Comparison of ENCODE assay signal across 12 cellular contexts in the genomic region with DNA sequence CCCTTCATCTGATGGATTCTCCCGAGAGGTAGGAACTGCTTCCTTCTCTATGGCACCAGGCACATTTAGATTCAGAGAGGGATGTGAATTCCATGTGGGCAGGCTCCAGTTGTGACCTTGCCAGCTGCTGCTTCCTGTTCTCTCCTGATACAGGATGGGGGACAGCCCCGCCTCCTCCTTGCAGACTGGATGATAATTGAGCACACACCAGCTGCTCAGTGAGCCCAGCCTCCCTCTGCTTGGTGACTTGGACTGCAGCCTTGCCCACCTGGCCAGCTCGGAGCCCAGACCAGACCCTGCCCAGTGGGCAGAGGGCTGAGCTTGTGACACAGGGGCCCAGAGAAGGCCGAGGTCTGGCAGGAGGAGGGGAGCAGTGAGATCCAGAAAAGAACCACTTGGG.
DNase-seq lines count a peak whose midpoint lies in the region; ATAC-seq, FAIRE-seq and TF ChIP-seq lines count a peak whose summit lies in the region.
"Had no signal": no experiment of that assay in that cellular context is flagged by ENCODE, and none has a peak within 500 bp of the region (broad histone marks: within the 10 kb centered on the region; RNA-seq: fewer than 3 reads in every experiment).

No MANE protein-coding gene starts in this region.

- H3K9ac ChIP-seq in endothelial cell of umbilical vein (replicated peaks; ENCODE audit: extremely low read depth, insufficient read depth, low read length) = no peak overlapping the region

- H3K27ac Mint-ChIP-seq in activated CD4-positive, alpha-beta memory T cell treated with anti-CD3 and anti-CD28 coated beads, Interleukin-2, amount 10 ng/mL, durations not matched to agents 7 days and 5 days = no peak overlapping the region
- H3K27ac Mint-ChIP-seq in activated CD4-positive, alpha-beta memory T cell treated with anti-CD3 and anti-CD28 coated beads for 36 hours = no peak overlapping the region
- H3K27ac Mint-ChIP-seq in MCF 10A (ENCODE audit: low read depth, unreplicated experiment) = no peak overlapping the region
- H3K27ac Mint-ChIP-seq in stimulated activated naive CD8-positive, alpha-beta T cell treated with anti-CD3 and anti-CD28 coated beads, Interleukin-15, amount 100 ng/mL, for 72 hours = no peak overlapping the region
- H3K27ac Mint-ChIP-seq: activated T-helper 1 cell treated with anti-CD3 and anti-CD28 coated beads, Interleukin-12 subunit alpha, Interleukin-12 subunit beta, Interleukin-2, Interleukin-4 antibody, amounts not matched to agents 30 ng/mL and 10 ng/mL and 1 ng/mL, durations not matched to agents 14 hours and 24 hours and 36 hours; natural killer cell; T-cell had no signal

- POLR2A ChIA-PET in activated CD4-positive, alpha-beta memory T cell treated with anti-CD3 and anti-CD28 coated beads, Interleukin-2, amount 10 ng/mL, durations not matched to agents 7 days and 5 days (lab: Charles Lee) = no interaction called here
- POLR2A ChIA-PET in activated CD4-positive, alpha-beta memory T cell treated with anti-CD3 and anti-CD28 coated beads for 36 hours (lab: Charles Lee) = no interaction called here
- POLR2A ChIA-PET in endothelial cell of umbilical vein (lab: Charles Lee) (no interaction called here), MCF 10A (lab: Yijun Ruan, JAX) (no interaction called here)

- BruUV-seq in endothelial cell of umbilical vein (replicated peaks; lab: Mats Ljungman, UMichigan) (no TSS peak), MCF 10A (replicated peaks; lab: Mats Ljungman, UMichigan) (no TSS peak)

- H3K27ac ChIP-seq in endothelial cell of umbilical vein (ENCODE audit: insufficient read depth, low read depth, low read length) = no peak overlapping the region

- peaks cover 6% of the 10 kb centered on the region for H3K27me3 Mint-ChIP-seq in activated CD4-positive, alpha-beta memory T cell treated with anti-CD3 and anti-CD28 coated beads, Interleukin-2, amount 10 ng/mL, durations not matched to agents 7 days and 5 days
- H3K27me3 Mint-ChIP-seq in activated CD4-positive, alpha-beta memory T cell treated with anti-CD3 and anti-CD28 coated beads for 36 hours = no peaks in the 10 kb centered on the region
- H3K27me3 Mint-ChIP-seq in MCF 10A (ENCODE audit: insufficient read depth, unreplicated experiment) = peaks cover 16% of the 10 kb centered on the region
- no peaks in the 10 kb centered on the region for H3K27me3 Mint-ChIP-seq in stimulated activated naive CD8-positive, alpha-beta T cell treated with anti-CD3 and anti-CD28 coated beads, Interleukin-15, amount 100 ng/mL, for 72 hours

- TF ChIP-seq POLR2A in endothelial cell of umbilical vein (IDR thresholded peaks at IDR 0.05; ENCODE audit: low read depth, low read length) = no peak

- CTCF ChIA-PET in activated CD4-positive, alpha-beta memory T cell treated with anti-CD3 and anti-CD28 coated beads, Interleukin-2, amount 10 ng/mL, durations not matched to agents 7 days and 5 days (lab: Charles Lee) = no interaction called here
- CTCF ChIA-PET in activated CD4-positive, alpha-beta memory T cell treated with anti-CD3 and anti-CD28 coated beads for 36 hours (lab: Charles Lee) = no interaction called here
- CTCF ChIA-PET in endothelial cell of umbilical vein (lab: Charles Lee) = interaction anchor here (1.3 to 1.9 kb wide), 2 partner anchors 11 to 87 kb away, joined by 3 to 7 read pairs; no protein-coding TSS in a partner anchor
- CTCF ChIA-PET in MCF 10A (lab: Yijun Ruan, JAX) = interaction anchor here (1.1 to 1.2 kb wide), 2 partner anchors 11 to 71 kb away, joined by 3 to 4 read pairs; no protein-coding TSS in a partner anchor

- peak; percentile 59 for FAIRE-seq in endothelial cell of umbilical vein (lab: Jason Lieb, UNC)

- no peaks in the 10 kb centered on the region for H3K79me2 ChIP-seq in endothelial cell of umbilical vein (ENCODE audit: control insufficient read depth, insufficient read depth, low read length)

- H3K9me1 ChIP-seq in endothelial cell of umbilical vein (replicated peaks; ENCODE audit: control insufficient read depth, extremely low read depth, insufficient read depth, low read length) = no peaks in the 10 kb centered on the region

- no peaks in the 10 kb centered on the region for H3K9me3 Mint-ChIP-seq in activated CD4-positive, alpha-beta memory T cell treated with anti-CD3 and anti-CD28 coated beads, Interleukin-2, amount 10 ng/mL, durations not matched to agents 7 days and 5 days
- H3K9me3 Mint-ChIP-seq in activated CD4-positive, alpha-beta memory T cell treated with anti-CD3 and anti-CD28 coated beads for 36 hours = no peaks in the 10 kb centered on the region
- no peaks in the 10 kb centered on the region for H3K9me3 Mint-ChIP-seq in MCF 10A (ENCODE audit: unreplicated experiment)
- no peaks in the 10 kb centered on the region for H3K9me3 Mint-ChIP-seq in stimulated activated naive CD8-positive, alpha-beta T cell treated with anti-CD3 and anti-CD28 coated beads, Interleukin-15, amount 100 ng/mL, for 72 hours
- H3K9me3 Mint-ChIP-seq: activated T-helper 1 cell treated with anti-CD3 and anti-CD28 coated beads, Interleukin-12 subunit alpha, Interleukin-12 subunit beta, Interleukin-2, Interleukin-4 antibody, amounts not matched to agents 30 ng/mL and 10 ng/mL and 1 ng/mL, durations not matched to agents 14 hours and 24 hours and 36 hours; natural killer cell; T-cell had no signal

- H3K36me3 ChIP-seq in endothelial cell of umbilical vein (ENCODE audit: control insufficient read depth in 2 of 2, extremely low read depth in 1 of 2, insufficient read depth in 2 of 2, low read length in 2 of 2) = no peaks in the 10 kb centered on the region

- H3K36me3 Mint-ChIP-seq in activated CD4-positive, alpha-beta memory T cell treated with anti-CD3 and anti-CD28 coated beads, Interleukin-2, amount 10 ng/mL, durations not matched to agents 7 days and 5 days (ENCODE audit: low read depth) = no peaks in the 10 kb centered on the region
- H3K36me3 Mint-ChIP-seq in activated CD4-positive, alpha-beta memory T cell treated with anti-CD3 and anti-CD28 coated beads for 36 hours = no peaks in the 10 kb centered on the region
- no peaks in the 10 kb centered on the region for H3K36me3 Mint-ChIP-seq in MCF 10A (ENCODE audit: insufficient read depth, unreplicated experiment)
- H3K36me3 Mint-ChIP-seq: natural killer cell, T-cell had no signal

- peak; percentile 5 for DNase-seq in activated CD4-positive, alpha-beta memory T cell treated with anti-CD3 and anti-CD28 coated beads, Interleukin-2, amount 10 ng/mL, durations not matched to agents 7 days and 5 days
- no peak for DNase-seq in activated CD4-positive, alpha-beta memory T cell treated with anti-CD3 and anti-CD28 coated beads for 36 hours
- DNase-seq in NCI-H524 treated with DMSO at 0.1 percent for 48 hours (lab: John Stamatoyannopoulos, UW) (peak; percentile 90), endothelial cell of umbilical vein (ENCODE audit: low read depth, low spot score) (peak; percentile 79), superior temporal gyrus (ENCODE audit: extremely low spot score) (peak; percentile 61), GM13977 (ENCODE audit: low spot score) (no peak), MCF 10A (ENCODE audit: unreplicated experiment) (no peak)
- no peak for DNase-seq in stimulated activated naive CD8-positive, alpha-beta T cell treated with anti-CD3 and anti-CD28 coated beads, Interleukin-15, amount 100 ng/mL, for 72 hours
- DNase-seq: natural killer cell, T-cell, trophoblast cell had no signal

- no peak overlapping the region for H2AFZ ChIP-seq in endothelial cell of umbilical vein (ENCODE audit: low read depth, low read length)

- peaks cover under 1 to 3% of the 10 kb centered on the region in 2 experiments for H3K27me3 ChIP-seq in endothelial cell of umbilical vein (ENCODE audit: control insufficient read depth in 2 of 2, insufficient read depth in 2 of 2, low read length in 2 of 2)

- peaks cover 8% of the 10 kb centered on the region for H3K4me1 ChIP-seq in endothelial cell of umbilical vein (ENCODE audit: control insufficient read depth, extremely low read depth, insufficient read depth, low read length)

- no peaks in the 10 kb centered on the region for H4K20me1 ChIP-seq in endothelial cell of umbilical vein (replicated peaks; ENCODE audit: control insufficient read depth, extremely low read depth, insufficient read depth, low read length)

- TF ChIP-seq CTCF in endothelial cell of umbilical vein (IDR thresholded peaks at IDR 0.05; ENCODE audit: extremely low read depth in 1 of 2, insufficient read depth in 1 of 2, low read depth in 1 of 2, low read length in 2 of 2) (no peak), GM13977 (IDR thresholded peaks at IDR 0.05; ENCODE audit: extremely low read depth, insufficient read depth, missing control alignments) (no peak), MCF 10A (IDR thresholded peaks at IDR 0.05; ENCODE audit: unreplicated experiment) (no peak)

- H3K9me3 ChIP-seq in endothelial cell of umbilical vein (replicated peaks; ENCODE audit: control insufficient read depth, insufficient read depth, low read length) = no peaks in the 10 kb centered on the region

- no peak for ATAC-seq in stimulated activated naive CD8-positive, alpha-beta T cell treated with anti-CD3 and anti-CD28 coated beads, Interleukin-15, amount 100 ng/mL, for 72 hours
- ATAC-seq: natural killer cell, T-cell had no signal

- peaks cover 3% of the 10 kb centered on the region for H3K4me1 Mint-ChIP-seq in activated CD4-positive, alpha-beta memory T cell treated with anti-CD3 and anti-CD28 coated beads, Interleukin-2, amount 10 ng/mL, durations not matched to agents 7 days and 5 days
- peaks cover 11% of the 10 kb centered on the region for H3K4me1 Mint-ChIP-seq in activated CD4-positive, alpha-beta memory T cell treated with anti-CD3 and anti-CD28 coated beads for 36 hours (ENCODE audit: low read depth)
- no peaks in the 10 kb centered on the region for H3K4me1 Mint-ChIP-seq in MCF 10A (ENCODE audit: insufficient read depth, unreplicated experiment)
- H3K4me1 Mint-ChIP-seq in stimulated activated naive CD8-positive, alpha-beta T cell treated with anti-CD3 and anti-CD28 coated beads, Interleukin-15, amount 100 ng/mL, for 72 hours = peaks cover 16% of the 10 kb centered on the region

- no peak overlapping the region for H3K4me3 ChIP-seq in endothelial cell of umbilical vein (replicated peaks in 1 of 3; ENCODE audit: insufficient read depth in 1 of 3, low read depth in 1 of 3, low read length in 3 of 3)

- intact Hi-C loops in activated CD4-positive, alpha-beta memory T cell treated with anti-CD3 and anti-CD28 coated beads for 36 hours (cut with micrococcal nuclease) = no loop called here
- intact Hi-C loops in endothelial cell of umbilical vein (cut with micrococcal nuclease) = no loop called here
- intact Hi-C loops in MCF 10A (cut with micrococcal nuclease) = no loop called here

- H3K4me2 ChIP-seq in endothelial cell of umbilical vein (ENCODE audit: insufficient read depth, low read length) = no peak overlapping the region

- dilution Hi-C loops in endothelial cell of umbilical vein (cut with MboI; ENCODE audit: extremely low pct_ligation_motif_present, low sequenced_read_pairs) = no loop called here

- no peak overlapping the region for H3K4me3 Mint-ChIP-seq in activated CD4-positive, alpha-beta memory T cell treated with anti-CD3 and anti-CD28 coated beads, Interleukin-2, amount 10 ng/mL, durations not matched to agents 7 days and 5 days
- H3K4me3 Mint-ChIP-seq in activated CD4-positive, alpha-beta memory T cell treated with anti-CD3 and anti-CD28 coated beads for 36 hours = no peak overlapping the region
- H3K4me3 Mint-ChIP-seq in MCF 10A (ENCODE audit: unreplicated experiment) = no peak overlapping the region
- no peak overlapping the region for H3K4me3 Mint-ChIP-seq in stimulated activated naive CD8-positive, alpha-beta T cell treated with anti-CD3 and anti-CD28 coated beads, Interleukin-15, amount 100 ng/mL, for 72 hours
- H3K4me3 Mint-ChIP-seq: activated T-helper 1 cell treated with anti-CD3 and anti-CD28 coated beads, Interleukin-12 subunit alpha, Interleukin-12 subunit beta, Interleukin-2, Interleukin-4 antibody, amounts not matched to agents 30 ng/mL and 10 ng/mL and 1 ng/mL, durations not matched to agents 14 hours and 24 hours and 36 hours; natural killer cell; T-cell had no signal

- in situ Hi-C loops in GM13977 (cut with MboI; ENCODE audit: low pct_unique_long_range_greater_than_20kb, low sequenced_read_pairs, unreplicated experiment) = no loop called here

Comparison
In these comparisons a context has a peak if more than half of its experiments do, and no peak if none do; other contexts are left out.
1. DNase-seq: peak in activated CD4-positive, alpha-beta memory T cell treated with anti-CD3 and anti-CD28 coated beads, Interleukin-2, amount 10 ng/mL, durations not matched to agents 7 days and 5 days (single experiment), NCI-H524 treated with DMSO at 0.1 percent for 48 hours (single experiment), endothelial cell of umbilical vein (single experiment) and superior temporal gyrus (single experiment); none in activated CD4-positive, alpha-beta memory T cell treated with anti-CD3 and anti-CD28 coated beads for 36 hours (single experiment), GM13977 (single experiment), MCF 10A (single experiment) and stimulated activated naive CD8-positive, alpha-beta T cell treated with anti-CD3 and anti-CD28 coated beads, Interleukin-15, amount 100 ng/mL, for 72 hours (0 of 2).
2. CTCF ChIA-PET loops: an anchor here in endothelial cell of umbilical vein (1.3 to 1.9 kb wide) and MCF 10A (1.1 to 1.2 kb wide); none called in activated CD4-positive, alpha-beta memory T cell treated with anti-CD3 and anti-CD28 coated beads, Interleukin-2, amount 10 ng/mL, durations not matched to agents 7 days and 5 days and activated CD4-positive, alpha-beta memory T cell treated with anti-CD3 and anti-CD28 coated beads for 36 hours.